Comparison of ENCODE assay signal across 12 cellular contexts in the genomic region with DNA sequence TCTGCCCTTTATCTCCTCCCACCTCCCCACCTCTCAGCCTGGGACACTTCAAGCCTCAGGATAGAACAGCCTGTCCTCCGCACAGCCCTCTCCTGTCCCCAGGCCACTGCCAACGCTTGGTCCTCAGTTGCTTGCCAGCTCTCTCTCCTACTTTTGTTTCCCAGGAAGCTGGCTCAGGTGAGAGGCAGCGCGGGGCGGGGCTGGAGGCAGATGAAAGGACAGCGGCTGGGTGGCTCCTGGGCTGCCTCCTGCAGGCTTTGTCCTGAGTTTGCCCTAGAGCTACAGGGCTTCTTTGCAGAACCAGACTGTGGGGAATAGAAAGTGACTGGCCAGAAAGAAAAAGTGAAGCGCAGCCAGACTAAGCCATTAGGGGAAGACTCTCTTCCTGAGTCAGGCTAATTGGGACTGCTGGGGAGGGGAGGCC. TPM values are rescaled to one million over a fixed set of nuclear protein-coding genes. Genes with fewer than 3 reads are reported as not detected.
A peak's percentile ranks its signal among the peaks of the same experiment; 100 is the strongest.
DNase-seq lines count a peak whose midpoint lies in the region; ATAC-seq and TF ChIP-seq lines count a peak whose summit lies in the region.
"Had no signal": no experiment of that assay in that cellular context is flagged by ENCODE, and none has a peak within 500 bp of the region (broad histone marks: within the 10 kb centered on the region; RNA-seq: fewer than 3 reads in every experiment).

No MANE protein-coding gene starts in this region.

- TF ChIP-seq CTCF in endodermal cell (conservative IDR thresholded peaks at IDR 0.05) (peak; percentile 63), neural progenitor cell (IDR thresholded peaks at IDR 0.05) (peak; percentile 7)

- no peaks in the 10 kb centered on the region for H3K36me3 Mint-ChIP-seq in endodermal cell (ENCODE audit: low read depth)
- H3K36me3 Mint-ChIP-seq in neural progenitor cell: peaks cover 28% of the 10 kb centered on the region

- H3K4me3 Mint-ChIP-seq in endodermal cell (peak overlapping the region; percentile 44), neural progenitor cell (no peak overlapping the region)
- H3K4me3 Mint-ChIP-seq: T-helper 1 cell treated with Interleukin-12 subunit alpha and Interleukin-12 subunit beta and Interleukin-4 antibody, amounts not matched to agents 30 μg/mL and 1 μg/mL, for 36 hours had no signal

- 12 to 54% methylated on average over 4 to 7 of the region's 7 CpGs for WGBS in endodermal cell (ENCODE audit: insufficient coverage in 1 of 2, insufficient read length in 1 of 2), 2 experiments

- H3K36me3 ChIP-seq in H7 (replicated peaks; ENCODE audit: control insufficient read depth, insufficient read depth, low read length): no peaks in the 10 kb centered on the region
- no peaks in the 10 kb centered on the region for H3K36me3 ChIP-seq in endodermal cell (ENCODE audit: control insufficient read depth, insufficient read depth, low read length)
- no peaks in the 10 kb centered on the region for H3K36me3 ChIP-seq in neural progenitor cell

- no peak for ATAC-seq in HG03108 (IDR thresholded peaks at IDR 0.05; ENCODE audit: unreplicated experiment)
- ATAC-seq in GM19395 (IDR thresholded peaks at IDR 0.05; ENCODE audit: unreplicated experiment): no peak
- no peak for ATAC-seq in GM18511 (IDR thresholded peaks at IDR 0.05; ENCODE audit: unreplicated experiment)

- H3K4me3 ChIP-seq in H7 (ENCODE audit: insufficient read depth, low read depth, low read length): no peak overlapping the region
- H3K4me3 ChIP-seq in endodermal cell (ENCODE audit: low read length): no peak overlapping the region
- no peak overlapping the region for H3K4me3 ChIP-seq in neural progenitor cell

- H3K4me2 ChIP-seq in neural progenitor cell: peak overlapping the region; percentile 81

- H3K9me3 Mint-ChIP-seq in endodermal cell: no peaks in the 10 kb centered on the region
- no peaks in the 10 kb centered on the region for H3K9me3 Mint-ChIP-seq in neural progenitor cell
- H3K9me3 Mint-ChIP-seq: T-helper 1 cell treated with Interleukin-12 subunit alpha and Interleukin-12 subunit beta and Interleukin-4 antibody, amounts not matched to agents 30 μg/mL and 1 μg/mL, for 36 hours had no signal

- H3K9ac ChIP-seq in endodermal cell (ENCODE audit: extremely low read depth, low read length, poor library complexity, severe bottlenecking) (no peak overlapping the region), neural progenitor cell (no peak overlapping the region)

- H3K27me3 ChIP-seq in H7 (ENCODE audit: control insufficient read depth, insufficient read depth, low read length) (no peaks in the 10 kb centered on the region), endodermal cell (ENCODE audit: control insufficient read depth, insufficient read depth, low read length, poor library complexity, severe bottlenecking) (no peaks in the 10 kb centered on the region), neural progenitor cell (no peaks in the 10 kb centered on the region)

- peaks cover 44% of the 10 kb centered on the region for H3K4me1 Mint-ChIP-seq in endodermal cell
- H3K4me1 Mint-ChIP-seq in neural progenitor cell: peaks cover 37% of the 10 kb centered on the region

- H3K4me1 ChIP-seq in endodermal cell (ENCODE audit: control insufficient read depth, insufficient read depth, low read length) (peaks cover 22% of the 10 kb centered on the region), neural progenitor cell (peaks cover 45% of the 10 kb centered on the region)

- H4K20me1 ChIP-seq in neural progenitor cell (ENCODE audit: low read depth): peaks cover 36% of the 10 kb centered on the region

- no peaks in the 10 kb centered on the region for H3K79me2 ChIP-seq in neural progenitor cell (ENCODE audit: low read depth)

- H3F3A ChIP-seq in neural progenitor cell (ENCODE audit: low read depth): peaks cover 52% of the 10 kb centered on the region

- H3K27me3 Mint-ChIP-seq in endodermal cell (ENCODE audit: insufficient read depth) (no peaks in the 10 kb centered on the region), neural progenitor cell (ENCODE audit: insufficient read depth, low read depth) (peaks cover 7% of the 10 kb centered on the region)

- H3K27ac Mint-ChIP-seq in endodermal cell (peak overlapping the region; percentile 93), neural progenitor cell (no peak overlapping the region)
- H3K27ac Mint-ChIP-seq: T-helper 1 cell treated with Interleukin-12 subunit alpha and Interleukin-12 subunit beta and Interleukin-4 antibody, amounts not matched to agents 30 μg/mL and 1 μg/mL, for 36 hours had no signal

- DNase-seq in H7: peak; percentile 93
- peak; percentile 57 to 83 for DNase-seq in NCI-H526 (lab: John Stamatoyannopoulos, UW)
- DNase-seq in endodermal cell: peak; percentile 98
- peak; percentile 65 for DNase-seq in neural progenitor cell (ENCODE audit: low spot score)
- DNase-seq in activated CD4-positive, alpha-beta T cell treated with anti-CD3 and anti-CD28 coated beads for 48 hours: no peak
- DNase-seq: activated effector memory CD4-positive, alpha-beta T cell treated with Interleukin-2 at 50 U/mL for 16 hours; effector CD8-positive, alpha-beta T cell; kidney glomerular epithelial cell had no signal

- H3K9me3 ChIP-seq in endodermal cell (ENCODE audit: control insufficient read depth, low read length): no peaks in the 10 kb centered on the region
- H3K9me3 ChIP-seq in neural progenitor cell (ENCODE audit: low read depth): no peaks in the 10 kb centered on the region

- no peak overlapping the region for H2AFZ ChIP-seq in neural progenitor cell (replicated peaks)

- H3K27ac ChIP-seq in endodermal cell (ENCODE audit: low read depth, low read length): peak overlapping the region; percentile 57
- no peak overlapping the region for H3K27ac ChIP-seq in neural progenitor cell

RNA-seq across cellular contexts. Expression of a gene that starts 48.2 kb away (rescaled TPM):
- total RNA-seq in H7 (2014; rRNA removed; shearing (Covaris generic)): 30.7 and 32.7 TPM in 2 replicates
- 10 to 100 TPM; 38.5 to 49.7 TPM for total RNA-seq in endodermal cell
- polyA plus RNA-seq in endodermal cell (2013, experiment 1 of 2): 57.7 TPM
- polyA plus RNA-seq in endodermal cell (2013, experiment 2 of 2): 49.6 TPM
- total RNA-seq in neural progenitor cell (ENCODE audit: low replicate concordance): 10.8 and 28.9 TPM in 2 replicates
